Comparison of ENCODE assay signal across 8 cellular contexts in genomic region chr16:69424935-69425784, GRCh38. TPM values are rescaled to one million over a fixed set of nuclear protein-coding genes. Genes with fewer than 3 reads are reported as not detected.
DNase-seq lines count a peak whose midpoint lies in the region; ATAC-seq, FAIRE-seq and TF ChIP-seq lines count a peak whose summit lies in the region.

No MANE protein-coding gene starts in this region.

- intact Hi-C loops in activated T-helper 2 cell treated with anti-CD3 and anti-CD28 coated beads, Interferon-gamma antibody, Interleukin-2, Interleukin-4, amounts not matched to agents 10 μg/mL and 5 μg/mL and 100 μg/mL, durations not matched to agents 14 hours and 24 hours and 36 hours (cut with micrococcal nuclease) = loop anchor here (1.0 to 5.0 kb wide), 5 partner anchors 20 to 139 kb away; partner anchors contain the start of gene TERF2
- intact Hi-C loops in kidney (cut with DNase I) = no loop called here
- intact Hi-C loops in testis (cut with DNase I; ENCODE audit: low total_unique reads) = no loop called here

- no peak for TF ChIP-seq CTCF in AG10803 (conservative IDR thresholded peaks at IDR 0.05; ENCODE audit: low read length)
- TF ChIP-seq CTCF in HFF-Myc (IDR thresholded peaks at IDR 0.05; ENCODE audit: low read depth, low read length, missing control alignments) = no peak
- no peak for TF ChIP-seq CTCF in kidney (IDR thresholded peaks at IDR 0.05; ENCODE audit: borderline replicate concordance, extremely low read depth, insufficient read depth)
- no peak for TF ChIP-seq CTCF in testis (IDR thresholded peaks at IDR 0.05)

- H3K9me3 Mint-ChIP-seq in activated T-helper 2 cell treated with anti-CD3 and anti-CD28 coated beads, Interferon-gamma antibody, Interleukin-2, Interleukin-4, amounts not matched to agents 10 μg/mL and 5 μg/mL and 100 μg/mL, durations not matched to agents 14 hours and 24 hours and 36 hours = peaks cover 16% of the 10 kb centered on the region

- peaks cover 30% of the 10 kb centered on the region for H3K4me1 Mint-ChIP-seq in activated T-helper 2 cell treated with anti-CD3 and anti-CD28 coated beads, Interferon-gamma antibody, Interleukin-2, Interleukin-4, amounts not matched to agents 10 μg/mL and 5 μg/mL and 100 μg/mL, durations not matched to agents 14 hours and 24 hours and 36 hours (ENCODE audit: low read depth)

- peak overlapping the region; percentile 96 for H3K4me3 Mint-ChIP-seq in activated T-helper 2 cell treated with anti-CD3 and anti-CD28 coated beads, Interferon-gamma antibody, Interleukin-2, Interleukin-4, amounts not matched to agents 10 μg/mL and 5 μg/mL and 100 μg/mL, durations not matched to agents 14 hours and 24 hours and 36 hours (ENCODE audit: low read depth)

- H3K27ac ChIP-seq in kidney (ENCODE audit: low read depth in 2 of 2, low read length in 2 of 2) = peak overlapping the region; percentile 66 to 85
- peak overlapping the region; percentile 26 to 80 for H3K27ac ChIP-seq in testis

- FAIRE-seq in kidney (lab: Jason Lieb, UNC) = no peak

- no peaks in the 10 kb centered on the region for H3K27me3 ChIP-seq in testis

- 7 to 12% methylated on average over 11 of the region's 11 CpGs for WGBS in testis, 2 donors

- DNase-seq in AG10803 (ENCODE audit: low read depth) (no peak), HFF-Myc (ENCODE audit: extremely low read depth, low read depth) (no peak), kidney (no peak), testis (no peak), NCI-H2081 treated with DMSO at 0.1 percent for 48 hours (lab: John Stamatoyannopoulos, UW) (no peak), NCI-H1436 (lab: John Stamatoyannopoulos, UW) (no peak)
- DNase-seq in activated T-helper 2 cell treated with anti-CD3 and anti-CD28 coated beads, Interferon-gamma antibody, Interleukin-2, Interleukin-4, amounts not matched to agents 10 μg/mL and 5 μg/mL and 100 μg/mL, durations not matched to agents 14 hours and 24 hours and 36 hours (ENCODE audit: low spot score) = no peak

- H3K27me3 Mint-ChIP-seq in activated T-helper 2 cell treated with anti-CD3 and anti-CD28 coated beads, Interferon-gamma antibody, Interleukin-2, Interleukin-4, amounts not matched to agents 10 μg/mL and 5 μg/mL and 100 μg/mL, durations not matched to agents 14 hours and 24 hours and 36 hours (ENCODE audit: low read depth) = no peaks in the 10 kb centered on the region

- H3K4me1 ChIP-seq in kidney (ENCODE audit: control insufficient read depth in 1 of 2, insufficient read depth in 1 of 2, low read depth in 1 of 2, low read length in 2 of 2) = no peaks in the 10 kb centered on the region
- H3K4me1 ChIP-seq in testis = no peaks in the 10 kb centered on the region

- H3K27ac Mint-ChIP-seq in activated T-helper 2 cell treated with anti-CD3 and anti-CD28 coated beads, Interferon-gamma antibody, Interleukin-2, Interleukin-4, amounts not matched to agents 10 μg/mL and 5 μg/mL and 100 μg/mL, durations not matched to agents 14 hours and 24 hours and 36 hours = peak overlapping the region; percentile 89

- H3K36me3 ChIP-seq in kidney (ENCODE audit: control insufficient read depth in 1 of 2, insufficient read depth in 2 of 2, low read length in 2 of 2) (peaks cover 0 to 4% of the 10 kb centered on the region in 2 donors), testis (ENCODE audit: low read depth, missing control alignments) (no peaks in the 10 kb centered on the region)

- peak overlapping the region; percentile 100 for H3K4me3 ChIP-seq in AG10803 (ENCODE audit: low read length)
- H3K4me3 ChIP-seq in HFF-Myc (replicated peaks; ENCODE audit: low read depth, low read length) = peak overlapping the region; percentile 58
- H3K4me3 ChIP-seq in kidney (ENCODE audit: low read length in 2 of 2) = peak overlapping the region; percentile 95 to 98
- H3K4me3 ChIP-seq in testis = peak overlapping the region; percentile 85 to 88

- TF ChIP-seq POLR2A in testis (IDR thresholded peaks at IDR 0.05) = no peak

- peaks cover 48% of the 10 kb centered on the region for H3K36me3 Mint-ChIP-seq in activated T-helper 2 cell treated with anti-CD3 and anti-CD28 coated beads, Interferon-gamma antibody, Interleukin-2, Interleukin-4, amounts not matched to agents 10 μg/mL and 5 μg/mL and 100 μg/mL, durations not matched to agents 14 hours and 24 hours and 36 hours (ENCODE audit: low read depth)

- H3K9ac ChIP-seq in kidney (ENCODE audit: low read length in 2 of 2) = peak overlapping the region; percentile 84 to 93

- H3K9me3 ChIP-seq in kidney (ENCODE audit: control insufficient read depth in 1 of 2, low read length in 2 of 2) (no peaks in the 10 kb centered on the region), testis (no peaks in the 10 kb centered on the region)

- ATAC-seq in HG03457 (IDR thresholded peaks at IDR 0.05; ENCODE audit: unreplicated experiment) = no peak

RNA-seq across cellular contexts. Expression of gene CYB5B, which starts 0.7 kb away (rescaled TPM):
- 201 and 204 TPM in 2 replicates for total RNA-seq in activated T-helper 2 cell treated with anti-CD3 and anti-CD28 coated beads, Interferon-gamma antibody, Interleukin-2, Interleukin-4, amounts not matched to agents 10 μg/mL and 5 μg/mL and 100 μg/mL, durations not matched to agents 14 hours and 24 hours and 36 hours
- 111 TPM for total RNA-seq in kidney
- polyA plus RNA-seq in kidney (ENCODE audit: insufficient read depth, low read depth, low replicate concordance) = 89.0 TPM
- 10 to 100 TPM; 65.8 to 85.0 TPM for total RNA-seq in testis
- 91.9 TPM for polyA plus RNA-seq in testis (ENCODE audit: insufficient read depth, low read depth, low replicate concordance)

RNA-seq across cellular contexts. Expression of gene TERF2, which starts 39.4 kb away (rescaled TPM):
- total RNA-seq in activated T-helper 2 cell treated with anti-CD3 and anti-CD28 coated beads, Interferon-gamma antibody, Interleukin-2, Interleukin-4, amounts not matched to agents 10 μg/mL and 5 μg/mL and 100 μg/mL, durations not matched to agents 14 hours and 24 hours and 36 hours = 56.0 and 61.9 TPM in 2 replicates
- total RNA-seq in kidney = 37.4 TPM
- polyA plus RNA-seq in kidney (ENCODE audit: insufficient read depth, low read depth, low replicate concordance) = 13.6 TPM
- total RNA-seq in testis = 10 to 100 TPM; 35.2 to 36.0 TPM
- 34.6 TPM for polyA plus RNA-seq in testis (ENCODE audit: insufficient read depth, low read depth, low replicate concordance)
